In the genomic region with DNA sequence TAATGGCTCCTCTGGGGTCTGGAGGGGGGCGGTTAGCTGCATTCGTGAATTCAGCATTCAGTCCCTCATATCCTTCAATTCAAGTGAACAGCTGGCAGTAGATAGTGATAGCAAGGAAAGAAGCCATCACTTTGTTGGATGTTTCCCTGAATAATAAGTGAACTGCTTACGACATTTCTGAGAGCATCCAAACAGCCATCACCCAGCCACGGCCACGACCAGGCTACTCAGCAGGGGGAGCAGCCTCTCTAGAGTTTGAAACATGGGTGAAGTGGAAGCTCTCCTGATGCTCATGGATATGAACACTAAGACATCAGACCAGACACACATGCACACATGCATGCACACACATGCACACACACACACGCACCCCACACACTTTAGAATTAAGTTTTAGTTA, we compare ENCODE assay signal across 22 cellular contexts.
"Had no signal": no experiment of that assay in that cellular context is flagged by ENCODE, and none has a peak within 500 bp of the region (broad histone marks: within the 10 kb centered on the region; RNA-seq: fewer than 3 reads in every experiment).

No MANE protein-coding gene starts in this region.

- H3K4me3 ChIP-seq: body of pancreas, esophagus squamous epithelium, gastrocnemius medialis, heart left ventricle, lung, tibial artery had no signal

- H3K36me3 ChIP-seq: esophagus squamous epithelium, gastrocnemius medialis, heart left ventricle, tibial artery had no signal

- H3K9me3 Mint-ChIP-seq: activated B cell treated with CpG ODN at 0.5 μM for 24 hours; activated CD4-positive, alpha-beta memory T cell treated with anti-CD3 and anti-CD28 coated beads for 36 hours; activated naive CD8-positive, alpha-beta T cell treated with anti-CD3 and anti-CD28 coated beads, Interleukin-2, amount 10 ng/mL, durations not matched to agents 7 days and 5 days; T-helper 1 cell treated with Interleukin-12 subunit alpha and Interleukin-12 subunit beta and Interleukin-4 antibody, amounts not matched to agents 30 μg/mL and 1 μg/mL, for 36 hours had no signal

- ATAC-seq: activated T-cell treated with anti-CD3 and anti-CD28 coated beads, Interleukin-2, amount 50 U/mL, for 72 hours; body of pancreas; gastrocnemius medialis; heart left ventricle; left lobe of liver; right cardiac atrium had no signal

- H3K36me3 Mint-ChIP-seq: activated CD4-positive, alpha-beta memory T cell treated with anti-CD3 and anti-CD28 coated beads for 36 hours; activated naive CD8-positive, alpha-beta T cell treated with anti-CD3 and anti-CD28 coated beads, Interleukin-2, amount 10 ng/mL, durations not matched to agents 7 days and 5 days had no signal

- H3K4me1 Mint-ChIP-seq: activated B cell treated with CpG ODN at 0.5 μM for 24 hours; activated naive CD8-positive, alpha-beta T cell treated with anti-CD3 and anti-CD28 coated beads, Interleukin-2, amount 10 ng/mL, durations not matched to agents 7 days and 5 days had no signal

- H3K27ac ChIP-seq: body of pancreas, esophagus squamous epithelium, gastrocnemius medialis, heart left ventricle, tibial artery had no signal

- DNase-seq: activated B cell treated with CpG ODN at 0.5 μM for 24 hours; activated CD4-positive, alpha-beta memory T cell treated with anti-CD3 and anti-CD28 coated beads for 36 hours; activated CD4-positive, alpha-beta T cell treated with anti-CD3 and anti-CD28 coated beads for 4 hours; activated effector memory CD4-positive, alpha-beta T cell treated with Interleukin-2 at 50 U/mL for 16 hours; activated naive CD4-positive, alpha-beta T cell treated with anti-CD3 and anti-CD28 coated beads for 36 hours; activated naive CD8-positive, alpha-beta T cell treated with anti-CD3 and anti-CD28 coated beads, Interleukin-2, amount 10 ng/mL, durations not matched to agents 7 days and 5 days; activated T-cell treated with anti-CD3 and anti-CD28 coated beads, Interleukin-2, amount 50 U/mL, for 72 hours; amniotic stem cell; body of pancreas; esophagus squamous epithelium; gastrocnemius medialis; heart left ventricle; kidney; right cardiac atrium; stimulated activated CD4-positive, alpha-beta T cell treated with anti-CD3 and anti-CD28 coated beads, Interleukin-4, amount 100 ng/mL, for 24 hours; stimulated activated naive CD4-positive, alpha-beta T cell treated with Interleukin-2 at 50 U/mL for 16 hours; T1000; tibial artery had no signal

- H3K4me3 Mint-ChIP-seq: activated B cell treated with CpG ODN at 0.5 μM for 24 hours; activated CD4-positive, alpha-beta memory T cell treated with anti-CD3 and anti-CD28 coated beads for 36 hours; activated naive CD4-positive, alpha-beta T cell treated with anti-CD3 and anti-CD28 coated beads for 36 hours; activated naive CD8-positive, alpha-beta T cell treated with anti-CD3 and anti-CD28 coated beads, Interleukin-2, amount 10 ng/mL, durations not matched to agents 7 days and 5 days; activated T-cell treated with anti-CD3 and anti-CD28 coated beads, Interleukin-2, amount 50 U/mL, for 72 hours; nephron; T-helper 1 cell treated with Interleukin-12 subunit alpha and Interleukin-12 subunit beta and Interleukin-4 antibody, amounts not matched to agents 30 μg/mL and 1 μg/mL, for 36 hours had no signal

- H3K27me3 Mint-ChIP-seq: activated B cell treated with CpG ODN at 0.5 μM for 24 hours; activated CD4-positive, alpha-beta memory T cell treated with anti-CD3 and anti-CD28 coated beads for 36 hours; activated naive CD8-positive, alpha-beta T cell treated with anti-CD3 and anti-CD28 coated beads, Interleukin-2, amount 10 ng/mL, durations not matched to agents 7 days and 5 days had no signal

- H3K9me3 ChIP-seq: body of pancreas, esophagus squamous epithelium, gastrocnemius medialis, heart left ventricle, tibial artery had no signal

- H3K4me1 ChIP-seq: body of pancreas, esophagus squamous epithelium, gastrocnemius medialis, heart left ventricle, tibial artery had no signal
